In the genomic region with DNA sequence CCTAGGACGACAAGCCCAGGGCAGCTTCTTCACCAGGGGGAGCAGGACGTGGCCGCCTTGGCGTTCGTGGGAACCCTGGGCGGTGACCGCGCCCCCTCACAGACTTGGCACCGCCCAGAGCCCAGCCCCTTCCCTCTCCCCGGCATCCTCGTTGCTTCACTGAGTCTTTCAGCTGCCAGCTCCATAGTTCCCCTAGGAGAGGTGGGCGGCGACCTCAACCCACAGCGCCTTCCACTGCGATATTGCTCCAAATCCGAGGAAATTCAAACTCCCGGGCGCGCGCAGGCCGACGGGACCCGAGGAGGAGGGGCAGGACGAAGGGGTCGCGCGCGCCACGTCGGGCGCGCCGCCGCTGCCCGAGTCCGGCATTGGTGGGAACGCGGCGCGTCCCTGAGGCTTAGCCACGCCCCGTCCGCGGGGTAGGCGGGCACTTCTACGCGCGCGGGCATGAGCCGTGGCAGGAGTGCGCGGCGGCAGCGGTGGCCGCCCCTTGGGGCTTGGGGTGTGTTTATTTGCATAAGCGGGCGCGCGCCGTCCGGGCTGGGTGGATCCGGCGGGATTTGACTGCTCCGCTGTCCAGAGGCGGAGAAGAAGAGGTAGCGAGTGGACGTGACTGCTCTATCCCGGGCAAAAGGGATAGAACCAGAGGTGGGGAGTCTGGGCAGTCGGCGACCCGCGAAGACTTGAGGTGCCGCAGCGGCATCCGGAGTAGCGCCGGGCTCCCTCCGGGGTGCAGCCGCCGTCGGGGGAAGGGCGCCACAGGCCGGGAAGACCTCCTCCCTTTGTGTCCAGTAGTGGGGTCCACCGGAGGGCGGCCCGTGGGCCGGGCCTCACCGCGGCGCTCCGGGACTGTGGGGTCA, we compare ENCODE assay signal across 8 cellular contexts. TPM values are rescaled to one million over a fixed set of nuclear protein-coding genes. Genes with fewer than 3 reads are reported as not detected.
DNase-seq lines count a peak whose midpoint lies in the region; ATAC-seq and TF ChIP-seq lines count a peak whose summit lies in the region.

TSS of gene APAF1 (plus strand) at position 579 of the 860 bp plus-strand sequence. CDS start 3,070 bp downstream, outside the sequence.
TSS of gene IKBIP (minus strand) at position 77 of the 860 bp plus-strand sequence. CDS start 87 bp downstream, outside the sequence.

- no peaks in the 10 kb centered on the region for H4K20me1 ChIP-seq in DND-41 (ENCODE audit: insufficient read depth, low read length)

- H3K4me3 ChIP-seq in DND-41 (ENCODE audit: low read depth in 1 of 2, low read length in 2 of 2) (peak within 1 kb of the TSS; percentile 70 to 89), Peyer's patch (peak within 1 kb of the TSS; percentile 67 to 95 (median 83)), esophagus muscularis mucosa (peak within 1 kb of the TSS; percentile 73 to 97 (median 92)), muscle layer of duodenum (ENCODE audit: low read depth in 1 of 2, low read length in 2 of 2) (peak within 1 kb of the TSS; percentile 95 to 97)

- peak within 1 kb of the TSS; percentile 83 for H3K9ac ChIP-seq in DND-41 (ENCODE audit: low read depth, low read length)

- H3K36me3 ChIP-seq in DND-41 (ENCODE audit: insufficient read depth, low read length) = peaks cover 13% of the 10 kb centered on the region
- H3K36me3 ChIP-seq in KOPT-K1 (ENCODE audit: insufficient read depth, low read length) = peaks cover 23% of the 10 kb centered on the region
- peaks cover 0 to 20% (median 0%) of the 10 kb centered on the region in 3 donors for H3K36me3 ChIP-seq in Peyer's patch
- H3K36me3 ChIP-seq in esophagus muscularis mucosa = peaks cover 3 to 15% (median 12%) of the 10 kb centered on the region in 4 donors
- peaks cover 13 to 14% of the 10 kb centered on the region in 2 donors for H3K36me3 ChIP-seq in muscle layer of duodenum (ENCODE audit: control insufficient read depth in 1 of 2, insufficient read depth in 2 of 2, low read length in 2 of 2)

- TF ChIP-seq CTCF in DND-41 (IDR thresholded peaks at IDR 0.05; ENCODE audit: borderline replicate concordance, extremely low read depth, low read length, poor library complexity, severe bottlenecking) = no peak
- no peak for TF ChIP-seq CTCF in Peyer's patch (IDR thresholded peaks at IDR 0.05)
- TF ChIP-seq CTCF in esophagus muscularis mucosa (IDR thresholded peaks at IDR 0.05) = peak in 1 of 3 experiments; percentile 6

- peaks cover 74% of the 10 kb centered on the region for H3K79me2 ChIP-seq in DND-41 (ENCODE audit: insufficient read depth, low read length)

- WGBS in esophagus muscularis mucosa = 0% methylated on average over 22 of the region's 91 CpGs

- H3K27me3 ChIP-seq in DND-41 (ENCODE audit: insufficient read depth, low read length, poor library complexity) (no peaks in the 10 kb centered on the region), Peyer's patch (no peaks in the 10 kb centered on the region), esophagus muscularis mucosa (no peaks in the 10 kb centered on the region), muscle layer of duodenum (ENCODE audit: low read depth, low read length) (no peaks in the 10 kb centered on the region)

- peak within 1 kb of the TSS; percentile 77 for H3K4me2 ChIP-seq in DND-41 (ENCODE audit: insufficient read depth, low read length)

- H3K27ac ChIP-seq in DND-41 (ENCODE audit: low read length) (peak within 1 kb of the TSS; percentile 79), KOPT-K1 (ENCODE audit: low read depth, low read length, poor library complexity, severe bottlenecking) (peak within 1 kb of the TSS; percentile 83), Peyer's patch (peak within 1 kb of the TSS; percentile 88 to 95 (median 90)), esophagus muscularis mucosa (replicated peaks in 1 of 4) (peak within 1 kb of the TSS; percentile 83 to 89 (median 86)), muscle layer of duodenum (ENCODE audit: low read length) (peak within 1 kb of the TSS; percentile 82)

- no peak for TF ChIP-seq EP300 in esophagus muscularis mucosa (IDR thresholded peaks at IDR 0.05)

- intact Hi-C loops in esophagus muscularis mucosa (cut with DNase I) = loop anchor here (2.0 kb wide), 1 partner anchor 52 kb away; the partner anchor contains the start of gene SLC25A3

- DNase-seq in DND-41 (peak; percentile 96), Peyer's patch (peak; percentile 98 to 99 (median 99)), esophagus muscularis mucosa (ENCODE audit: extremely low spot score) (peak; percentile 98)
- peak; percentile 99 for DNase-seq in activated T-cell treated with anti-CD3 and anti-CD28 coated beads, Interleukin-2, amount 50 U/mL, for 48 hours
- DNase-seq in stimulated activated CD8-positive, alpha-beta memory T cell treated with anti-CD3 and anti-CD28 coated beads, Interleukin-7, amount 100 ng/mL, for 24 hours (ENCODE audit: low read depth) = peak; percentile 94

- peak; percentile 83 for ATAC-seq in DND-41 (ENCODE audit: insufficient read depth, low read depth)
- ATAC-seq in GM21825 (IDR thresholded peaks at IDR 0.05; ENCODE audit: unreplicated experiment) = peak; percentile 89

- TF ChIP-seq POLR2A in Peyer's patch (IDR thresholded peaks at IDR 0.05) = peak; percentile 88 to 93
- TF ChIP-seq POLR2A in esophagus muscularis mucosa (IDR thresholded peaks at IDR 0.05; ENCODE audit: low read depth) = peak; percentile 22

- H3K9me3 ChIP-seq in DND-41 (ENCODE audit: insufficient read depth, low read length, severe bottlenecking) (no peaks in the 10 kb centered on the region), KOPT-K1 (ENCODE audit: insufficient read depth, low read length, poor library complexity, severe bottlenecking) (no peaks in the 10 kb centered on the region), Peyer's patch (no peaks in the 10 kb centered on the region), esophagus muscularis mucosa (no peaks in the 10 kb centered on the region), muscle layer of duodenum (ENCODE audit: control insufficient read depth in 1 of 2, low read length in 2 of 2) (no peaks in the 10 kb centered on the region)

- peaks cover 45% of the 10 kb centered on the region for H3K4me1 ChIP-seq in DND-41 (ENCODE audit: insufficient read depth, low read length)
- peaks cover 0 to 11% (median 3%) of the 10 kb centered on the region in 4 donors for H3K4me1 ChIP-seq in Peyer's patch
- H3K4me1 ChIP-seq in esophagus muscularis mucosa = peaks cover 8 to 33% (median 31%) of the 10 kb centered on the region in 4 donors
- peaks cover 7 to 11% of the 10 kb centered on the region in 2 donors for H3K4me1 ChIP-seq in muscle layer of duodenum (ENCODE audit: control insufficient read depth in 1 of 2, insufficient read depth in 2 of 2, low read length in 2 of 2)

- peak within 1 kb of the TSS; percentile 94 for H2AFZ ChIP-seq in DND-41 (ENCODE audit: low read depth, low read length)

RNA-seq across cellular contexts. Expression of gene APAF1, which starts in this region (rescaled TPM):
- total RNA-seq in Peyer's patch (10 to 100 TPM; 14.7 to 28.9 (median 22.7) TPM), esophagus muscularis mucosa (10 to 100 TPM in 2 of 4 donors, 1 to 10 TPM in 2; 9.1 to 10.9 (median 10.0) TPM)

RNA-seq across cellular contexts. Expression of gene IKBIP, which starts in this region (rescaled TPM):
- total RNA-seq in Peyer's patch = 10 to 100 TPM in 1 of 4 donors, 1 to 10 TPM in 2, not detected in 1; 2.6 to 10.7 (median 3.8) TPM
- 10 to 100 TPM in 2 of 4 donors, 1 to 10 TPM in 2; 4.2 to 14.0 (median 10.2) TPM for total RNA-seq in esophagus muscularis mucosa

Comparison
In these comparisons a context has a peak if more than half of its experiments do, and no peak if none do; other contexts are left out.
1. Peak in every context shown above with its lines: DNase-seq, ATAC-seq, H3K4me3 ChIP-seq and H3K27ac ChIP-seq.